7 cellular contexts compared by ENCODE assay signal in the genomic region with DNA sequence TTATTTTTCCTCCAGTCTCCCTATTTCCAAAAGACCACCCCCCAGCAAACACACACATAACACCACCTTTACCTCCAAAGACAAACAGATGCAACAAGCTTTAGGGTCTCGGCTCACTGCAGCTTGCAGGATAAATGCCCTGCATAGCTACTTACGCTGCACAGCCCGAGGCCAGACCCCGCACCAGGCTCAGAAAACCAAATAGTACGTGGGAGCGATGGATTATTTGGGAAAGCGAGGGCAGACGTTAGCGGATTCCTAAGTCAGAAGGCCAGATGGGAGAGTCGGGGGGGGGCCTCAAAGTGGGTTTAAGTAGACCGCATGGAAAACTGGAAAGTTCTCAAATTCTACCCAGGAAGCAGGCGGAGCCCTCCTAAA. TPM values are rescaled to one million over a fixed set of nuclear protein-coding genes. Genes with fewer than 3 reads are reported as not detected.
DNase-seq lines count a peak whose midpoint lies in the region; ATAC-seq and TF ChIP-seq lines count a peak whose summit lies in the region.

No MANE protein-coding gene starts in this region.

- WGBS in neuronal stem cell (ENCODE audit: extremely low coverage in 2 of 2, insufficient read length in 2 of 2, insufficient replicate concordance in 1 of 2), 2 donors = no CpG with 5 or more reads among the region's 12 CpGs

- H3K4me1 Mint-ChIP-seq in T-helper 1 cell treated with Interleukin-12 subunit alpha and Interleukin-12 subunit beta and Interleukin-4 antibody, amounts not matched to agents 30 μg/mL and 1 μg/mL, for 36 hours (ENCODE audit: low read depth) = peaks cover 13% of the 10 kb centered on the region

- H3K9me3 Mint-ChIP-seq in T-helper 1 cell treated with Interleukin-12 subunit alpha and Interleukin-12 subunit beta and Interleukin-4 antibody, amounts not matched to agents 30 μg/mL and 1 μg/mL, for 36 hours = no peaks in the 10 kb centered on the region

- H3K4me2 ChIP-seq in HCT116 (ENCODE audit: low read length) = peak overlapping the region; percentile 79
- peak overlapping the region; percentile 83 for H3K4me2 ChIP-seq in neuronal stem cell (ENCODE audit: insufficient read depth, low read length, poor library complexity, severe bottlenecking)

- H3K27ac Mint-ChIP-seq in T-helper 1 cell treated with Interleukin-12 subunit alpha and Interleukin-12 subunit beta and Interleukin-4 antibody, amounts not matched to agents 30 μg/mL and 1 μg/mL, for 36 hours = peak overlapping the region; percentile 91

- H4K20me1 ChIP-seq in HCT116 (ENCODE audit: insufficient read depth) = peaks cover 3% of the 10 kb centered on the region; the same call in 1 of the 2 replicates

- peak overlapping the region; percentile 88 for H3K4me3 Mint-ChIP-seq in T-helper 1 cell treated with Interleukin-12 subunit alpha and Interleukin-12 subunit beta and Interleukin-4 antibody, amounts not matched to agents 30 μg/mL and 1 μg/mL, for 36 hours

- H3K18ac ChIP-seq in neuronal stem cell (ENCODE audit: low read length) = peak overlapping the region; percentile 97

- no peak overlapping the region for H2AK5ac ChIP-seq in neuronal stem cell (ENCODE audit: low read depth, low read length)

- H3K4me1 ChIP-seq in HCT116 (ENCODE audit: control insufficient read depth in 1 of 2, insufficient read depth in 2 of 2, low read length in 2 of 2) (peaks cover 0 to 17% of the 10 kb centered on the region in 2 experiments; a peak in 3 of 4 replicates), neuronal stem cell (ENCODE audit: control insufficient read depth in 2 of 2, insufficient read depth in 1 of 2, low read depth in 1 of 2, low read length in 2 of 2) (peaks cover 3 to 9% of the 10 kb centered on the region in 2 donors)

- H3K36me3 Mint-ChIP-seq in T-helper 1 cell treated with Interleukin-12 subunit alpha and Interleukin-12 subunit beta and Interleukin-4 antibody, amounts not matched to agents 30 μg/mL and 1 μg/mL, for 36 hours (ENCODE audit: low read depth) = peaks cover 9% of the 10 kb centered on the region

- H3K36me3 ChIP-seq in HCT116 (ENCODE audit: control insufficient read depth in 1 of 2, insufficient read depth in 2 of 2, low read length in 2 of 2) = peaks cover 6 to 9% of the 10 kb centered on the region in 2 experiments; a peak in 3 of 4 replicates
- H3K36me3 ChIP-seq in neuronal stem cell (replicated peaks in 1 of 2; ENCODE audit: control insufficient read depth in 2 of 2, insufficient read depth in 2 of 2, low read length in 2 of 2) = peaks cover 6 to 34% of the 10 kb centered on the region in 2 donors

- no peaks in the 10 kb centered on the region for H3K27me3 Mint-ChIP-seq in T-helper 1 cell treated with Interleukin-12 subunit alpha and Interleukin-12 subunit beta and Interleukin-4 antibody, amounts not matched to agents 30 μg/mL and 1 μg/mL, for 36 hours (ENCODE audit: low read depth)

- TF ChIP-seq RAD21 in HCT116 (IDR thresholded peaks at IDR 0.05; ENCODE audit: low read depth) = no peak

- H3K9ac ChIP-seq in HCT116 (ENCODE audit: low read length) (peak overlapping the region; percentile 96), neuronal stem cell (ENCODE audit: low read depth, low read length, poor library complexity) (peak overlapping the region; percentile 98)

- H2BK5ac ChIP-seq in neuronal stem cell (ENCODE audit: low read length) = no peak overlapping the region

- RAD21 ChIA-PET in HCT116 (lab: Charles Lee; ENCODE audit: low non-redundant PET in 1 of 2, low total read pairs in 2 of 2, uncharacterized antibody in 2 of 2, unreplicated experiment in 2 of 2) = no interaction called here

- no peak overlapping the region for H3K14ac ChIP-seq in neuronal stem cell (ENCODE audit: low read length)

- POLR2A ChIA-PET in HCT116 (lab: Charles Lee) = interaction anchor here (0.7 to 0.9 kb wide), 2 partner anchors 35 to 344 kb away, joined by 3 read pairs; no protein-coding TSS in a partner anchor

- no peak overlapping the region for H4K8ac ChIP-seq in neuronal stem cell (ENCODE audit: low read depth, low read length)

- TSS peak; percentile 75 for BruUV-seq in HCT116 (replicated peaks; lab: Mats Ljungman, UMichigan)

- H3K27ac ChIP-seq in HCT116 (ENCODE audit: low read depth, low read length) (peak overlapping the region; percentile 73; the same call in 1 of the 2 replicates), neuronal stem cell (replicated peaks; ENCODE audit: low read length) (no peak overlapping the region)

- ATAC-seq in HCT116 (0 out of 2 replicates have a peak, but pooled peaks have one; percentile 1), GM19463 (IDR thresholded peaks at IDR 0.05; ENCODE audit: unreplicated experiment) (no peak)

- no peaks in the 10 kb centered on the region for H3K9me2 ChIP-seq in HCT116 (ENCODE audit: insufficient read depth)

- TF ChIP-seq CTCF in HCT116 (IDR thresholded peaks at IDR 0.05 in 2 of 3, conservative IDR thresholded peaks at IDR 0.05 in 1 of 3; ENCODE audit: borderline replicate concordance in 1 of 3, insufficient read depth in 1 of 3, low read depth in 2 of 3, low read length in 2 of 3) = no peak

- intact Hi-C loops in HCT116 (cut with micrococcal nuclease) = loop anchor here (1.0 kb wide), 1 partner anchor 41 kb away; no protein-coding TSS in a partner anchor

- no peak overlapping the region for H3K23ac ChIP-seq in neuronal stem cell (ENCODE audit: low read depth, low read length, poor library complexity)

- peaks cover 5% of the 10 kb centered on the region for H3K79me1 ChIP-seq in neuronal stem cell (ENCODE audit: low read depth, low read length)

- TF ChIP-seq POLR2A in HCT116 (IDR thresholded peaks at IDR 0.05; ENCODE audit: borderline replicate concordance, extremely low read depth, insufficient read depth, insufficient read length) (no peak), erythroblast (IDR thresholded peaks at IDR 0.05; ENCODE audit: low read length) (no peak)

- H2AFZ ChIP-seq in HCT116 (ENCODE audit: low read depth, low read length, poor library complexity, severe bottlenecking) (no peak overlapping the region), neuronal stem cell (ENCODE audit: low read length) (peak overlapping the region; percentile 93)

- no peaks in the 10 kb centered on the region for H3K27me3 ChIP-seq in HCT116 (ENCODE audit: insufficient read depth, low read length)
- no peaks in the 10 kb centered on the region for H3K27me3 ChIP-seq in neuronal stem cell (ENCODE audit: control insufficient read depth in 3 of 3, insufficient read depth in 3 of 3, low read depth in 1 of 3, low read length in 3 of 3)

- no peak overlapping the region for H2BK12ac ChIP-seq in neuronal stem cell (ENCODE audit: low read length)

- no peak overlapping the region for H4K91ac ChIP-seq in neuronal stem cell (ENCODE audit: low read depth, low read length, poor library complexity)

- H2BK120ac ChIP-seq in neuronal stem cell (ENCODE audit: low read depth, low read length) = no peak overlapping the region

- CTCF ChIA-PET in HCT116 (lab: Charles Lee) = interaction anchor here (1.4 kb wide), 1 partner anchor 29 kb away, joined by 4 read pairs; no protein-coding TSS in a partner anchor

- no peak overlapping the region for H2BK15ac ChIP-seq in neuronal stem cell (ENCODE audit: low read length)

- DNase-seq in HCT116 (ENCODE audit: low read depth, low spot score) (no peak), erythroblast (lab: John Stamatoyannopoulos, UW) (peak; percentile 50 to 61), neuronal stem cell (ENCODE audit: low spot score) (no peak), C1 segment of cervical spinal cord (lab: John Stamatoyannopoulos, UW) (no peak), mesenteric fat pad (ENCODE audit: low spot score) (no peak)

- H3K4me3 ChIP-seq in HCT116 (replicated peaks in 1 of 2; ENCODE audit: low read depth in 1 of 2, low read length in 2 of 2) (peak overlapping the region; percentile 98 to 100), neuronal stem cell (ENCODE audit: low read length in 2 of 2) (peak overlapping the region; percentile 73 to 100)

- H3K4ac ChIP-seq in neuronal stem cell (ENCODE audit: low read length) = peak overlapping the region; percentile 81

- H3K79me2 ChIP-seq in HCT116 (ENCODE audit: insufficient read depth, low read length) = peaks cover 55% of the 10 kb centered on the region

- no peaks in the 10 kb centered on the region for H3K9me3 ChIP-seq in HCT116 (ENCODE audit: control insufficient read depth in 1 of 2, insufficient read depth in 1 of 2, low read depth in 1 of 2, low read length in 2 of 2)
- no peaks in the 10 kb centered on the region for H3K9me3 ChIP-seq in neuronal stem cell (replicated peaks in 1 of 2; ENCODE audit: control insufficient read depth in 2 of 2, insufficient read depth in 1 of 2, low read depth in 1 of 2, low read length in 2 of 2)

TF ChIP-seq in HCT116, 20 proteins besides CTCF, POLR2A, EP300 and RAD21:
- TF ChIP-seq SIN3A (IDR thresholded peaks at IDR 0.05; ENCODE audit: low read depth) (no peak), EGR1 (IDR thresholded peaks at IDR 0.05; ENCODE audit: low read depth) (no peak), ELF1 (IDR thresholded peaks at IDR 0.05; ENCODE audit: borderline replicate concordance, low read depth) (no peak), SRF (IDR thresholded peaks at IDR 0.05; ENCODE audit: low read depth) (no peak)

RNA-seq across cellular contexts. Expression of gene SFT2D1, which starts 0.4 kb away (rescaled TPM):
- total RNA-seq in HCT116 (2021; ENCODE audit: unreplicated experiment) (65.6 TPM), mesenteric fat pad (47.7 TPM)
- 46.1 and 56.4 TPM in 2 replicates for polyA plus RNA-seq in HCT116 (2012)
- polyA plus RNA-seq in neuronal stem cell (2013, experiment 1 of 2) = 48.2 TPM
- 48.4 TPM for polyA plus RNA-seq in neuronal stem cell (2013, experiment 2 of 2)

RNA-seq across cellular contexts. Expression of gene PRR18, which starts 33.7 kb away (rescaled TPM):
- total RNA-seq in HCT116 (2021; ENCODE audit: unreplicated experiment) = not detected
- polyA plus RNA-seq in HCT116 (2012) = not detected in 2 replicates
- polyA plus RNA-seq in neuronal stem cell (2013, experiment 1 of 2) = 0.17 TPM
- 0.19 TPM for polyA plus RNA-seq in neuronal stem cell (2013, experiment 2 of 2)
- total RNA-seq in mesenteric fat pad = 1.0 TPM

RNA-seq across cellular contexts. Expression of gene MPC1, which starts 40.8 kb away (rescaled TPM):
- total RNA-seq in HCT116 (2021; ENCODE audit: unreplicated experiment) (15.9 TPM), mesenteric fat pad (49.1 TPM)
- polyA plus RNA-seq in HCT116 (2012) = 13.2 and 13.6 TPM in 2 replicates
- 20.2 TPM for polyA plus RNA-seq in neuronal stem cell (2013, experiment 1 of 2)
- polyA plus RNA-seq in neuronal stem cell (2013, experiment 2 of 2) = 21.1 TPM

Comparison
In these comparisons a context has a peak if more than half of its experiments do, and no peak if none do; other contexts are left out.
1. DNase-seq: peak in erythroblast (2 of 2); none in HCT116 (single experiment), neuronal stem cell (single experiment), C1 segment of cervical spinal cord (0 of 14) and mesenteric fat pad (single experiment).